Comparison of ENCODE assay signal across 21 cellular contexts in genomic region chr13:32837307-32837972, GRCh38.
DNase-seq lines count a peak whose midpoint lies in the region; ATAC-seq and TF ChIP-seq lines count a peak whose summit lies in the region.
"Had no signal": no experiment of that assay in that cellular context is flagged by ENCODE, and none has a peak within 500 bp of the region (broad histone marks: within the 10 kb centered on the region; RNA-seq: fewer than 3 reads in every experiment).

No MANE protein-coding gene starts in this region.

- no peak overlapping the region for H3K27ac Mint-ChIP-seq in GM23338

- no peaks in the 10 kb centered on the region for H4K20me1 ChIP-seq in GM23338 (replicated peaks; ENCODE audit: insufficient read depth)

- H3K4me3 Mint-ChIP-seq in GM23338 = no peak overlapping the region
- H3K4me3 Mint-ChIP-seq: neural crest cell had no signal

- H3K4me1 ChIP-seq in GM23338 (ENCODE audit: insufficient read depth) (peaks cover 24% of the 10 kb centered on the region), mucosa of descending colon (ENCODE audit: low read depth) (no peaks in the 10 kb centered on the region)
- H3K4me1 ChIP-seq: psoas muscle had no signal

- peaks cover 2% of the 10 kb centered on the region for H3K27me3 Mint-ChIP-seq in GM23338 (ENCODE audit: insufficient read depth, low read depth, poor library complexity)

- H3K36me3 ChIP-seq in GM23338 (ENCODE audit: insufficient read depth) (no peaks in the 10 kb centered on the region), mucosa of descending colon (ENCODE audit: low read depth) (no peaks in the 10 kb centered on the region)
- H3K36me3 ChIP-seq: cardiac muscle cell, gastroesophageal sphincter, MG63, upper lobe of right lung had no signal

- DNase-seq in DMS53 (lab: John Stamatoyannopoulos, UW) (peak; percentile 51), GM23338 (ENCODE audit: low spot score) (no peak), NCI-H82 (lab: John Stamatoyannopoulos, UW) (peak; percentile 62), left kidney (ENCODE audit: low read depth, low spot score) (peak; percentile 50), AG20443 (ENCODE audit: low spot score) (no peak), mucosa of descending colon (no peak)
- DNase-seq: activated effector memory CD4-positive, alpha-beta T cell treated with Interleukin-2 at 50 U/mL for 16 hours; erythroblast; GF-D8; mesendoderm; MG63; NCI-H2029 treated with DMSO at 0.1 percent for 48 hours; psoas muscle; stimulated activated CD4-positive, alpha-beta T cell treated with anti-CD3 and anti-CD28 coated beads, Interleukin-4, amount 100 ng/mL, for 4 hours; upper lobe of right lung had no signal

- H3K4me3 ChIP-seq in GM23338 = no peak overlapping the region
- H3K4me3 ChIP-seq in mucosa of descending colon = no peak overlapping the region
- H3K4me3 ChIP-seq: cardiac muscle cell, gastroesophageal sphincter, MG63, psoas muscle, upper lobe of right lung had no signal

- H2AFZ ChIP-seq in GM23338 = peak overlapping the region; percentile 34; the same call in 1 of the 2 replicates

- no peaks in the 10 kb centered on the region for H3K9me2 ChIP-seq in GM23338 (ENCODE audit: insufficient read depth)

- H3F3A ChIP-seq in GM23338 (replicated peaks; ENCODE audit: low read depth) = no peaks in the 10 kb centered on the region

- H3K27ac ChIP-seq in GM23338 (ENCODE audit: low read depth) = no peak overlapping the region
- H3K27ac ChIP-seq: cardiac muscle cell, gastroesophageal sphincter, HL-60, psoas muscle, RWPE1, upper lobe of right lung had no signal

- no peaks in the 10 kb centered on the region for H3K27me3 ChIP-seq in GM23338 (ENCODE audit: insufficient read depth)
- H3K27me3 ChIP-seq: cardiac muscle cell, gastroesophageal sphincter, MG63, upper lobe of right lung had no signal

- peaks cover 4% of the 10 kb centered on the region for H3K9me3 ChIP-seq in mucosa of descending colon
- H3K9me3 ChIP-seq: MG63, upper lobe of right lung had no signal

- H3K4me1 Mint-ChIP-seq in GM23338 = peaks cover 24% of the 10 kb centered on the region

- ATAC-seq in GM23338 (no peak), HG03469 (IDR thresholded peaks at IDR 0.05; ENCODE audit: unreplicated experiment) (no peak), mucosa of descending colon (no peak)
- ATAC-seq: gastroesophageal sphincter, psoas muscle, upper lobe of right lung had no signal

- H3K79me2 ChIP-seq in GM23338 (replicated peaks; ENCODE audit: insufficient read depth) = no peaks in the 10 kb centered on the region

- TF ChIP-seq CTCF in GM23338 (conservative IDR thresholded peaks at IDR 0.05; ENCODE audit: low read depth in 2 of 2) (no peak), mucosa of descending colon (IDR thresholded peaks at IDR 0.05) (no peak)

- peak overlapping the region; percentile 49; the same call in 1 of the 2 replicates for H3K4me2 ChIP-seq in GM23338

- peaks cover 19% of the 10 kb centered on the region; the same call in 2 of the 3 replicates for H3K9me3 Mint-ChIP-seq in GM23338

- intact Hi-C loops in mucosa of descending colon (cut with DNase I, micrococcal nuclease) = no loop called here

- H3K36me3 Mint-ChIP-seq in GM23338 (ENCODE audit: low read depth) = peaks cover 4% of the 10 kb centered on the region; the same call in 1 of the 3 replicates

TF ChIP-seq in GM23338, 12 proteins besides CTCF, POLR2A, EP300 and RAD21 (continues in another document):
- TF ChIP-seq NANOG (IDR thresholded peaks at IDR 0.05; ENCODE audit: borderline replicate concordance) = no peak
- TF ChIP-seq EZH2phosphoT487 (IDR thresholded peaks at IDR 0.05; ENCODE audit: unreplicated experiment) = no peak
- TF ChIP-seq JUNB (IDR thresholded peaks at IDR 0.05; ENCODE audit: unreplicated experiment) = no peak
- no peak for TF ChIP-seq POLR2AphosphoS5 (IDR thresholded peaks at IDR 0.05; ENCODE audit: low read depth)
- no peak for TF ChIP-seq CREB1 (CRISPR knock-in tag; IDR thresholded peaks at IDR 0.05; ENCODE audit: low read depth)
- TF ChIP-seq EZH2 (IDR thresholded peaks at IDR 0.05; ENCODE audit: low read depth, unreplicated experiment) = no peak
- no peak for TF ChIP-seq ETS1 (IDR thresholded peaks at IDR 0.05)
- no peak for TF ChIP-seq REST (IDR thresholded peaks at IDR 0.05; ENCODE audit: unreplicated experiment)
- TF ChIP-seq ZNF114 (CRISPR knock-in tag; IDR thresholded peaks at IDR 0.05) = no peak

Comparison
In these comparisons a context has a peak if more than half of its experiments do, and no peak if none do; other contexts are left out.
1. DNase-seq: peak in DMS53 (single experiment), NCI-H82 (single experiment) and left kidney (single experiment); none in GM23338 (single experiment), AG20443 (single experiment) and mucosa of descending colon (0 of 3).